In the genomic region with DNA sequence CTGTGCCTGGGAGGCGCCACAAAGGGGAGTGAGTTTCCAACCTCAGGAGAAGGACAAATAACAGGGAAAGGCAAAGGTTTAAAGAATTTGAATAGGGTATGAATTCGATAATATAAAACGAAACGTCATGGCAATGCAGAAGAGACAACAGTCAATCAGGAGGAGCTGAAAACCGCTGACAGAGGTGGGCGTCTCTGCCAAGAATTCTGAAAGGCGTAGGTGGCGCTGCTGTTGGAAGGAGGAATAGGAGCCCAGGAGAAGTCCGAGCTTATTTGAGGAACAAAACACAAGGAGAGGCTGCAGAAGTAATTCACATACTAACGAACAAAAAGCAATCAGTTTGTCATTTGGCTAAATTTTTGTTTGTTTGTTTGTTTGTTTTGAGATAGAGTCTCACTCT, we compare ENCODE assay signal across 13 cellular contexts.
DNase-seq lines count a peak whose midpoint lies in the region; ATAC-seq and TF ChIP-seq lines count a peak whose summit lies in the region.
"Had no signal": no experiment of that assay in that cellular context is flagged by ENCODE, and none has a peak within 500 bp of the region (broad histone marks: within the 10 kb centered on the region; RNA-seq: fewer than 3 reads in every experiment).

No MANE protein-coding gene starts in this region.

- H3K23ac ChIP-seq in mesendoderm (ENCODE audit: low read length) = no peak overlapping the region

- no peak overlapping the region for H3K4me2 ChIP-seq in mesendoderm (ENCODE audit: low read length)

- H3K4me3 ChIP-seq in mesendoderm (ENCODE audit: low read length) = no peak overlapping the region
- no peak overlapping the region for H3K4me3 ChIP-seq in ascending aorta

- no peaks in the 10 kb centered on the region for H3K27me3 ChIP-seq in mesendoderm (ENCODE audit: insufficient read depth, low read length, poor library complexity)
- H3K27me3 ChIP-seq in ascending aorta = no peaks in the 10 kb centered on the region

- H3K18ac ChIP-seq in mesendoderm (ENCODE audit: low read length) = no peak overlapping the region

- H3K4me3 Mint-ChIP-seq in WTC11 = no peak overlapping the region
- H3K4me3 Mint-ChIP-seq in activated CD4-positive, alpha-beta T cell treated with anti-CD3 and anti-CD28 coated beads for 36 hours = no peak overlapping the region
- H3K4me3 Mint-ChIP-seq: CD8-positive, alpha-beta memory T cell had no signal

- H3K36me3 Mint-ChIP-seq in WTC11 = no peaks in the 10 kb centered on the region
- H3K36me3 Mint-ChIP-seq in activated CD4-positive, alpha-beta T cell treated with anti-CD3 and anti-CD28 coated beads for 36 hours (ENCODE audit: low read depth) = no peaks in the 10 kb centered on the region
- H3K36me3 Mint-ChIP-seq: CD8-positive, alpha-beta memory T cell had no signal

- H3K4ac ChIP-seq in mesendoderm (ENCODE audit: low read depth, low read length) = no peak overlapping the region

- no peak overlapping the region for H2BK15ac ChIP-seq in mesendoderm (replicated peaks; ENCODE audit: low read depth)

- H3K4me1 Mint-ChIP-seq in WTC11 = peaks cover 13% of the 10 kb centered on the region
- no peaks in the 10 kb centered on the region for H3K4me1 Mint-ChIP-seq in activated CD4-positive, alpha-beta T cell treated with anti-CD3 and anti-CD28 coated beads for 36 hours
- H3K4me1 Mint-ChIP-seq: CD8-positive, alpha-beta memory T cell had no signal

- TF ChIP-seq CTCF in C4-2B (conservative IDR thresholded peaks at IDR 0.05) (peak; percentile 20; the same call in 1 of the 2 replicates), LNCAP (IDR thresholded peaks at IDR 0.05) (peak; percentile 9; the same call in 1 of the 2 replicates), WTC11 (IDR thresholded peaks at IDR 0.05) (no peak), ascending aorta (IDR thresholded peaks at IDR 0.05) (no peak)

- no peak overlapping the region for H3K9ac ChIP-seq in mesendoderm (ENCODE audit: low read length)

- H3K4me1 ChIP-seq in mesendoderm (ENCODE audit: control insufficient read depth, low read depth, low read length) (no peaks in the 10 kb centered on the region), ascending aorta (no peaks in the 10 kb centered on the region)
- H3K4me1 ChIP-seq: Caco-2 had no signal

- H4K8ac ChIP-seq in mesendoderm (ENCODE audit: low read depth, low read length) = no peak overlapping the region

- H3K9me3 ChIP-seq in ascending aorta = no peaks in the 10 kb centered on the region
- H3K9me3 ChIP-seq: Caco-2 had no signal

- no peak overlapping the region for H2BK5ac ChIP-seq in mesendoderm (ENCODE audit: low read length)

- intact Hi-C loops in ascending aorta (cut with DNase I) = no loop called here
- intact Hi-C loops in activated CD4-positive, alpha-beta T cell treated with anti-CD3 and anti-CD28 coated beads for 36 hours (cut with DNase I, micrococcal nuclease) = no loop called here

- no peak overlapping the region for H3K27ac ChIP-seq in C4-2B
- no peak overlapping the region for H3K27ac ChIP-seq in mesendoderm (ENCODE audit: low read depth, low read length)
- no peak overlapping the region for H3K27ac ChIP-seq in ascending aorta

- H3K56ac ChIP-seq in mesendoderm (ENCODE audit: low read length) = no peak overlapping the region

- DNase-seq in WTC11 (ENCODE audit: low spot score) = no peak
- DNase-seq in mesendoderm = peak; percentile 18
- no peak for DNase-seq in NCI-H187 (lab: John Stamatoyannopoulos, UW)
- DNase-seq in ascending aorta (ENCODE audit: low spot score in 2 of 2) = no peak
- no peak for DNase-seq in activated CD4-positive, alpha-beta T cell treated with anti-CD3 and anti-CD28 coated beads for 36 hours
- DNase-seq: Caco-2; CD8-positive, alpha-beta memory T cell; DMS53; GF-D8; IMR-90 had no signal

- no peaks in the 10 kb centered on the region for H3K79me1 ChIP-seq in mesendoderm (ENCODE audit: low read length)

- H4K5ac ChIP-seq in mesendoderm (ENCODE audit: low read length) = no peak overlapping the region

- peak; percentile 39; the same call in 1 of the 2 replicates for ATAC-seq in WTC11
- ATAC-seq in activated CD4-positive, alpha-beta T cell treated with anti-CD3 and anti-CD28 coated beads for 36 hours = no peak
- ATAC-seq: HCT116 had no signal

- POLR2A ChIA-PET in WTC11 (lab: Charles Lee) = no interaction called here
- POLR2A ChIA-PET in activated CD4-positive, alpha-beta T cell treated with anti-CD3 and anti-CD28 coated beads for 36 hours (lab: Charles Lee) = no interaction called here

- peaks cover 22% of the 10 kb centered on the region for H3K27me3 Mint-ChIP-seq in WTC11 (ENCODE audit: low read depth)
- peaks cover 2% of the 10 kb centered on the region for H3K27me3 Mint-ChIP-seq in activated CD4-positive, alpha-beta T cell treated with anti-CD3 and anti-CD28 coated beads for 36 hours

- no peak overlapping the region for H2BK120ac ChIP-seq in mesendoderm (ENCODE audit: low read depth, low read length)

- H3K36me3 ChIP-seq in mesendoderm (ENCODE audit: control insufficient read depth, insufficient read depth, low read length) (no peaks in the 10 kb centered on the region), ascending aorta (no peaks in the 10 kb centered on the region)

- CTCF ChIA-PET in WTC11 (lab: Charles Lee) = interaction anchor here (0.6 to 1.1 kb wide), 5 partner anchors 11 to 1202 kb away, joined by 3 to 5 read pairs (median 3); no protein-coding TSS in a partner anchor
- CTCF ChIA-PET in activated CD4-positive, alpha-beta T cell treated with anti-CD3 and anti-CD28 coated beads for 36 hours (lab: Charles Lee) = no interaction called here

- H3K9me3 Mint-ChIP-seq in WTC11 = no peaks in the 10 kb centered on the region
- no peaks in the 10 kb centered on the region for H3K9me3 Mint-ChIP-seq in activated CD4-positive, alpha-beta T cell treated with anti-CD3 and anti-CD28 coated beads for 36 hours (ENCODE audit: low read depth)

- no peaks in the 10 kb centered on the region for H3K79me2 ChIP-seq in mesendoderm (ENCODE audit: control insufficient read depth, insufficient read depth, low read length)

- H2AK5ac ChIP-seq in mesendoderm (ENCODE audit: low read length) = no peak overlapping the region

- H3K27ac Mint-ChIP-seq in WTC11 = no peak overlapping the region
- H3K27ac Mint-ChIP-seq in activated CD4-positive, alpha-beta T cell treated with anti-CD3 and anti-CD28 coated beads for 36 hours = no peak overlapping the region
- H3K27ac Mint-ChIP-seq: CD8-positive, alpha-beta memory T cell had no signal

- no CpG with 5 or more reads among the region's 10 CpGs for WGBS in mesendoderm (ENCODE audit: extremely low coverage, insufficient coverage, low lambda C conversion rate)

TF ChIP-seq in WTC11, 78 proteins besides CTCF, POLR2A, EP300 and RAD21 (continues in another document):
- TF ChIP-seq ZSCAN18 (CRISPR knock-in tag; IDR thresholded peaks at IDR 0.05) = no peak
- no peak for TF ChIP-seq PREB (CRISPR knock-in tag; IDR thresholded peaks at IDR 0.05; ENCODE audit: borderline replicate concordance)
- no peak for TF ChIP-seq TEAD1 (CRISPR knock-in tag; IDR thresholded peaks at IDR 0.05)
- TF ChIP-seq GABPB1 (CRISPR knock-in tag; IDR thresholded peaks at IDR 0.05) = no peak
- TF ChIP-seq, protein P1, sequence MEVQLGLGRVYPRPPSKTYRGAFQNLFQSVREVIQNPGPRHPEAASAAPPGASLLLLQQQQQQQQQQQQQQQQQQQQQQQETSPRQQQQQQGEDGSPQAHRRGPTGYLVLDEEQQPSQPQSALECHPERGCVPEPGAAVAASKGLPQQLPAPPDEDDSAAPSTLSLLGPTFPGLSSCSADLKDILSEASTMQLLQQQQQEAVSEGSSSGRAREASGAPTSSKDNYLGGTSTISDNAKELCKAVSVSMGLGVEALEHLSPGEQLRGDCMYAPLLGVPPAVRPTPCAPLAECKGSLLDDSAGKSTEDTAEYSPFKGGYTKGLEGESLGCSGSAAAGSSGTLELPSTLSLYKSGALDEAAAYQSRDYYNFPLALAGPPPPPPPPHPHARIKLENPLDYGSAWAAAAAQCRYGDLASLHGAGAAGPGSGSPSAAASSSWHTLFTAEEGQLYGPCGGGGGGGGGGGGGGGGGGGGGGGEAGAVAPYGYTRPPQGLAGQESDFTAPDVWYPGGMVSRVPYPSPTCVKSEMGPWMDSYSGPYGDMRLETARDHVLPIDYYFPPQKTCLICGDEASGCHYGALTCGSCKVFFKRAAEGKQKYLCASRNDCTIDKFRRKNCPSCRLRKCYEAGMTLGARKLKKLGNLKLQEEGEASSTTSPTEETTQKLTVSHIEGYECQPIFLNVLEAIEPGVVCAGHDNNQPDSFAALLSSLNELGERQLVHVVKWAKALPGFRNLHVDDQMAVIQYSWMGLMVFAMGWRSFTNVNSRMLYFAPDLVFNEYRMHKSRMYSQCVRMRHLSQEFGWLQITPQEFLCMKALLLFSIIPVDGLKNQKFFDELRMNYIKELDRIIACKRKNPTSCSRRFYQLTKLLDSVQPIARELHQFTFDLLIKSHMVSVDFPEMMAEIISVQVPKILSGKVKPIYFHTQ (CRISPR knock-in tag; IDR thresholded peaks at IDR 0.05) = no peak
- TF ChIP-seq SP1 (CRISPR knock-in tag; conservative IDR thresholded peaks at IDR 0.05) = no peak
- TF ChIP-seq ATF1 (CRISPR knock-in tag; IDR thresholded peaks at IDR 0.05) = no peak
- no peak for TF ChIP-seq ESRRA (CRISPR knock-in tag; IDR thresholded peaks at IDR 0.05; ENCODE audit: borderline replicate concordance)
- TF ChIP-seq FOXJ3 (CRISPR knock-in tag; IDR thresholded peaks at IDR 0.05; ENCODE audit: borderline replicate concordance) = no peak
- no peak for TF ChIP-seq NR2C2 (CRISPR knock-in tag; IDR thresholded peaks at IDR 0.05)

Comparison
In these comparisons a context has a peak if more than half of its experiments do, and no peak if none do; other contexts are left out.
1. CTCF ChIP-seq: peak in C4-2B (single experiment) and LNCAP (single experiment); none in WTC11 (single experiment) and ascending aorta (0 of 3).